In genomic region chr15:57708047-57708446, GRCh38 we compare ENCODE assay signal across 8 cellular contexts. TPM values are rescaled to one million over a fixed set of nuclear protein-coding genes. Genes with fewer than 3 reads are reported as not detected.
DNase-seq lines count a peak whose midpoint lies in the region; ATAC-seq and TF ChIP-seq lines count a peak whose summit lies in the region.

No MANE protein-coding gene starts in this region.

- intact Hi-C loops in transverse colon (cut with DNase I; ENCODE audit: low total_unique reads) = no loop called here

- no peak for ATAC-seq in activated T-cell treated with anti-CD3 and anti-CD28 coated beads, Interleukin-2, amount 50 U/mL, for 72 hours (replicated peaks in 1 of 2)

- H3K27me3 Mint-ChIP-seq in activated T-cell treated with anti-CD3 and anti-CD28 coated beads, Interleukin-2, amount 50 U/mL, for 72 hours (ENCODE audit: low read depth) = no peaks in the 10 kb centered on the region

- H3K4me3 Mint-ChIP-seq in activated T-cell treated with anti-CD3 and anti-CD28 coated beads, Interleukin-2, amount 50 U/mL, for 72 hours = peak overlapping the region; percentile 86 to 96

- TF ChIP-seq POLR2A in transverse colon (IDR thresholded peaks at IDR 0.05) = no peak

- H3K27me3 ChIP-seq in transverse colon = no peaks in the 10 kb centered on the region

- 52% methylated on average over 4 of the region's 4 CpGs for WGBS in transverse colon (ENCODE audit: low coverage in 1 of 2), 2 donors

- peaks cover 0 to 27% (median 14%) of the 10 kb centered on the region in 4 donors for H3K36me3 ChIP-seq in transverse colon

- H3K27ac ChIP-seq in transverse colon = peak overlapping the region; percentile 92 to 96 (median 95)

- H3K4me1 Mint-ChIP-seq in activated T-cell treated with anti-CD3 and anti-CD28 coated beads, Interleukin-2, amount 50 U/mL, for 72 hours (ENCODE audit: low read depth) = peaks cover 74% of the 10 kb centered on the region

- DNase-seq in activated T-cell treated with anti-CD3 and anti-CD28 coated beads, Interleukin-2, amount 50 U/mL, for 72 hours = no peak
- no peak for DNase-seq in activated T-cell treated with anti-CD3 and anti-CD28 coated beads, Interleukin-2, amount 50 U/mL, for 48 hours
- DNase-seq in astrocyte of the hippocampus (ENCODE audit: low read depth, low spot score) = peak; percentile 37
- DNase-seq in kidney tubule cell (ENCODE audit: low spot score) = peak; percentile 12
- no peak for DNase-seq in transverse colon
- no peak for DNase-seq in HuH-7 (ENCODE audit: low spot score)
- no peak for DNase-seq in cerebellar cortex (ENCODE audit: low spot score)
- DNase-seq in NCI-H187 (lab: John Stamatoyannopoulos, UW) = no peak

- H3K4me1 ChIP-seq in transverse colon = peaks cover 4 to 33% (median 26%) of the 10 kb centered on the region in 4 donors

- peak overlapping the region; percentile 98 for H3K27ac Mint-ChIP-seq in activated T-cell treated with anti-CD3 and anti-CD28 coated beads, Interleukin-2, amount 50 U/mL, for 72 hours

- no peak for TF ChIP-seq EP300 in transverse colon (IDR thresholded peaks at IDR 0.05; ENCODE audit: low read depth)

- no peaks in the 10 kb centered on the region for H3K9me3 Mint-ChIP-seq in activated T-cell treated with anti-CD3 and anti-CD28 coated beads, Interleukin-2, amount 50 U/mL, for 72 hours

- no peaks in the 10 kb centered on the region for H3K9me3 ChIP-seq in transverse colon

- in situ Hi-C loops in transverse colon (cut with MboI; ENCODE audit: low pct_ligation_motif_present in 1 of 4, low pct_unique_long_range_greater_than_20kb in 1 of 4, low sequenced_read_pairs in 3 of 4) = no loop called here

- H3K4me3 ChIP-seq in transverse colon = peak overlapping the region in 2 of 4 donors; percentile 70 to 96

- peaks cover 7 to 23% of the 10 kb centered on the region in 2 donors for H3K36me3 Mint-ChIP-seq in activated T-cell treated with anti-CD3 and anti-CD28 coated beads, Interleukin-2, amount 50 U/mL, for 72 hours (ENCODE audit: insufficient read depth in 2 of 2)

- TF ChIP-seq CTCF in transverse colon (IDR thresholded peaks at IDR 0.05) = no peak

RNA-seq across cellular contexts. Expression of gene POLR2M, which starts 1.5 kb away (rescaled TPM):
- total RNA-seq in activated T-cell treated with anti-CD3 and anti-CD28 coated beads, Interleukin-2, amount 50 U/mL, for 72 hours = 10 to 100 TPM; 67.1 to 87.9 TPM
- 100 to 1,000 TPM in 1 of 4 donors, 10 to 100 TPM in 3; 18.5 to 159 (median 42.2) TPM for total RNA-seq in transverse colon

Comparison
In these comparisons a context has a peak if more than half of its experiments do, and no peak if none do; other contexts are left out.
1. DNase-seq: peak in astrocyte of the hippocampus (single experiment) and kidney tubule cell (single experiment); none in activated T-cell treated with anti-CD3 and anti-CD28 coated beads, Interleukin-2, amount 50 U/mL, for 72 hours (0 of 2), activated T-cell treated with anti-CD3 and anti-CD28 coated beads, Interleukin-2, amount 50 U/mL, for 48 hours (0 of 2), transverse colon (single experiment), HuH-7 (single experiment), cerebellar cortex (single experiment) and NCI-H187 (0 of 2).